In genomic region chr10:70786799-70787415, GRCh38 we compare ENCODE assay signal across 15 cellular contexts. TPM values are rescaled to one million over a fixed set of nuclear protein-coding genes. Genes with fewer than 3 reads are reported as not detected.
A peak's percentile ranks its signal among the peaks of the same experiment; 100 is the strongest.
DNase-seq lines count a peak whose midpoint lies in the region; ATAC-seq, FAIRE-seq and TF ChIP-seq lines count a peak whose summit lies in the region.
"Had no signal": no experiment of that assay in that cellular context is flagged by ENCODE, and none has a peak within 500 bp of the region (broad histone marks: within the 10 kb centered on the region; RNA-seq: fewer than 3 reads in every experiment).

No MANE protein-coding gene starts in this region.

- H3K9ac ChIP-seq in HCT116 (ENCODE audit: low read length) (no peak overlapping the region), astrocyte (ENCODE audit: low read length) (no peak overlapping the region)

- no peak for TF ChIP-seq CTCF in HCT116 (IDR thresholded peaks at IDR 0.05 in 2 of 3, conservative IDR thresholded peaks at IDR 0.05 in 1 of 3; ENCODE audit: borderline replicate concordance in 1 of 3, insufficient read depth in 1 of 3, low read depth in 2 of 3, low read length in 2 of 3)
- no peak for TF ChIP-seq CTCF in astrocyte (IDR thresholded peaks at IDR 0.05; ENCODE audit: insufficient read depth, low read depth, low read length)
- TF ChIP-seq CTCF in type B pancreatic cell (conservative IDR thresholded peaks at IDR 0.05) = no peak
- no peak for TF ChIP-seq CTCF in left ventricle myocardium inferior (IDR thresholded peaks at IDR 0.05; ENCODE audit: borderline replicate concordance)

- no peak for FAIRE-seq in astrocyte (lab: Jason Lieb, UNC)
- FAIRE-seq in H54 (lab: Jason Lieb, UNC) = no peak

- H3K36me3 ChIP-seq in HCT116 (ENCODE audit: control insufficient read depth in 1 of 2, insufficient read depth in 2 of 2, low read length in 2 of 2) (no peaks in the 10 kb centered on the region), astrocyte (ENCODE audit: insufficient read depth, low read length) (no peaks in the 10 kb centered on the region), left ventricle myocardium inferior (no peaks in the 10 kb centered on the region)
- H3K36me3 ChIP-seq in naive thymus-derived CD4-positive, alpha-beta T cell (ENCODE audit: control insufficient read depth in 2 of 3, insufficient read depth in 3 of 3, low read length in 3 of 3) = no peaks in the 10 kb centered on the region
- H3K36me3 ChIP-seq: heart left ventricle, upper lobe of left lung had no signal

- H3K9me2 ChIP-seq in HCT116 (ENCODE audit: insufficient read depth) = no peaks in the 10 kb centered on the region

- H3K4me1 Mint-ChIP-seq in astrocyte (ENCODE audit: low read depth, unreplicated experiment) (peaks cover 23% of the 10 kb centered on the region), type B pancreatic cell (ENCODE audit: unreplicated experiment) (no peaks in the 10 kb centered on the region)
- H3K4me1 Mint-ChIP-seq in naive thymus-derived CD4-positive, alpha-beta T cell = peaks cover 0 to 17% (median 4%) of the 10 kb centered on the region in 7 donors

- H3K27ac Mint-ChIP-seq in astrocyte (ENCODE audit: unreplicated experiment) = peak overlapping the region; percentile 63
- no peak overlapping the region for H3K27ac Mint-ChIP-seq in naive thymus-derived CD4-positive, alpha-beta T cell
- no peak overlapping the region for H3K27ac Mint-ChIP-seq in type B pancreatic cell

- BruUV-seq in HCT116 (replicated peaks; lab: Mats Ljungman, UMichigan) = no TSS peak

- no peak overlapping the region for H3K4me3 ChIP-seq in HCT116 (replicated peaks in 1 of 2; ENCODE audit: low read depth in 1 of 2, low read length in 2 of 2)
- no peak overlapping the region for H3K4me3 ChIP-seq in astrocyte (ENCODE audit: insufficient read depth, low read depth, low read length)
- H3K4me3 ChIP-seq in naive thymus-derived CD4-positive, alpha-beta T cell (ENCODE audit: low read length) = no peak overlapping the region
- H3K4me3 ChIP-seq in left ventricle myocardium inferior = no peak overlapping the region
- H3K4me3 ChIP-seq: heart left ventricle, upper lobe of left lung had no signal

- H3K9me3 Mint-ChIP-seq in astrocyte (ENCODE audit: unreplicated experiment) (no peaks in the 10 kb centered on the region), type B pancreatic cell (no peaks in the 10 kb centered on the region)
- no peaks in the 10 kb centered on the region for H3K9me3 Mint-ChIP-seq in naive thymus-derived CD4-positive, alpha-beta T cell

- no peak for ATAC-seq in HCT116
- no peak for ATAC-seq in naive thymus-derived CD4-positive, alpha-beta T cell
- ATAC-seq: heart left ventricle, SK-N-SH treated with all-trans-retinoic acid at 6 μM for 48 hours had no signal

- H3K4me1 ChIP-seq in HCT116 (ENCODE audit: control insufficient read depth in 1 of 2, insufficient read depth in 2 of 2, low read length in 2 of 2) (peaks cover 0 to 12% of the 10 kb centered on the region in 2 experiments; a peak in 2 of 4 replicates), astrocyte (ENCODE audit: insufficient read depth, low read length) (peaks cover 15% of the 10 kb centered on the region), left ventricle myocardium inferior (peaks cover 6% of the 10 kb centered on the region)
- no peaks in the 10 kb centered on the region for H3K4me1 ChIP-seq in naive thymus-derived CD4-positive, alpha-beta T cell (ENCODE audit: control insufficient read depth in 2 of 2, insufficient read depth in 2 of 2, low read length in 2 of 2)
- H3K4me1 ChIP-seq: upper lobe of left lung had no signal

- peak overlapping the region; percentile 17; the same call in 1 of the 2 replicates for H3K4me2 ChIP-seq in HCT116 (ENCODE audit: low read length)
- peak overlapping the region; percentile 38 for H3K4me2 ChIP-seq in astrocyte (ENCODE audit: low read length)

- H3K27me3 Mint-ChIP-seq in astrocyte (ENCODE audit: low read depth, unreplicated experiment) (no peaks in the 10 kb centered on the region), type B pancreatic cell (peaks cover 4% of the 10 kb centered on the region)
- peaks cover 0 to 34% (median under 1%) of the 10 kb centered on the region in 5 donors for H3K27me3 Mint-ChIP-seq in naive thymus-derived CD4-positive, alpha-beta T cell

- TF ChIP-seq POLR2A in HCT116 (IDR thresholded peaks at IDR 0.05; ENCODE audit: borderline replicate concordance, extremely low read depth, insufficient read depth, insufficient read length) = no peak
- no peak for TF ChIP-seq POLR2A in H54 (IDR thresholded peaks at IDR 0.05; ENCODE audit: low read depth, low read length)

- no peaks in the 10 kb centered on the region for H3K79me2 ChIP-seq in HCT116 (ENCODE audit: insufficient read depth, low read length)
- no peaks in the 10 kb centered on the region for H3K79me2 ChIP-seq in astrocyte (ENCODE audit: insufficient read depth, low read length)

- DNase-seq in Daoy (ENCODE audit: low read depth) = peak; percentile 68
- no peak for DNase-seq in HCT116 (ENCODE audit: low read depth, low spot score)
- peak; percentile 49 for DNase-seq in astrocyte (ENCODE audit: low read depth)
- DNase-seq in kidney tubule cell (ENCODE audit: low spot score) = peak; percentile 30
- DNase-seq in naive thymus-derived CD4-positive, alpha-beta T cell = no peak
- no peak for DNase-seq in type B pancreatic cell (ENCODE audit: extremely low spot score, unreplicated experiment)
- no peak for DNase-seq in left ventricle myocardium inferior
- DNase-seq in H54 (ENCODE audit: insufficient read length, low spot score) = no peak
- DNase-seq: anterior cingulate cortex, heart left ventricle, NCI-H187, upper lobe of left lung had no signal

- no peaks in the 10 kb centered on the region for H4K20me1 ChIP-seq in HCT116 (ENCODE audit: insufficient read depth)
- no peaks in the 10 kb centered on the region for H4K20me1 ChIP-seq in astrocyte (ENCODE audit: insufficient read depth, low read length)

- TF ChIP-seq RAD21 in HCT116 (IDR thresholded peaks at IDR 0.05; ENCODE audit: low read depth) = no peak

- no peak overlapping the region for H2AFZ ChIP-seq in HCT116 (ENCODE audit: low read depth, low read length, poor library complexity, severe bottlenecking)
- H2AFZ ChIP-seq in astrocyte (ENCODE audit: low read depth, low read length) = no peak overlapping the region

- no peak overlapping the region for H3K27ac ChIP-seq in HCT116 (ENCODE audit: low read depth, low read length)
- H3K27ac ChIP-seq in astrocyte (ENCODE audit: low read depth, low read length) = no peak overlapping the region
- no peak overlapping the region for H3K27ac ChIP-seq in naive thymus-derived CD4-positive, alpha-beta T cell (ENCODE audit: low read depth, low read length)
- no peak overlapping the region for H3K27ac ChIP-seq in left ventricle myocardium inferior (replicated peaks)
- H3K27ac ChIP-seq: heart left ventricle, upper lobe of left lung had no signal

- no peaks in the 10 kb centered on the region for H3K27me3 ChIP-seq in HCT116 (ENCODE audit: insufficient read depth, low read length)
- no peaks in the 10 kb centered on the region for H3K27me3 ChIP-seq in astrocyte (ENCODE audit: insufficient read depth, low read length)
- H3K27me3 ChIP-seq in naive thymus-derived CD4-positive, alpha-beta T cell (ENCODE audit: control insufficient read depth in 2 of 2, insufficient read depth in 2 of 2, low read length in 2 of 2) = no peaks in the 10 kb centered on the region
- peaks cover 14% of the 10 kb centered on the region for H3K27me3 ChIP-seq in left ventricle myocardium inferior (ENCODE audit: low read depth)
- H3K27me3 ChIP-seq: upper lobe of left lung had no signal

- H3K9me3 ChIP-seq in HCT116 (ENCODE audit: control insufficient read depth in 1 of 2, insufficient read depth in 1 of 2, low read depth in 1 of 2, low read length in 2 of 2) = 0 out of 4 replicates have a peak, but pooled peaks cover 0 to 3% of the 10 kb centered on the region in 2 experiments
- H3K9me3 ChIP-seq in astrocyte (ENCODE audit: insufficient read depth, low read depth, low read length) = no peaks in the 10 kb centered on the region
- H3K9me3 ChIP-seq in naive thymus-derived CD4-positive, alpha-beta T cell (ENCODE audit: control insufficient read depth in 2 of 3, low read length in 3 of 3) = no peaks in the 10 kb centered on the region
- H3K9me3 ChIP-seq in left ventricle myocardium inferior (replicated peaks) = peaks cover 15% of the 10 kb centered on the region
- H3K9me3 ChIP-seq: upper lobe of left lung had no signal

- H3K4me3 Mint-ChIP-seq in astrocyte (ENCODE audit: unreplicated experiment) (peak overlapping the region; percentile 36), type B pancreatic cell (no peak overlapping the region)
- no peak overlapping the region for H3K4me3 Mint-ChIP-seq in naive thymus-derived CD4-positive, alpha-beta T cell

- POLR2A ChIA-PET in HCT116 (lab: Charles Lee) = no interaction called here
- POLR2A ChIA-PET in naive thymus-derived CD4-positive, alpha-beta T cell (lab: Charles Lee) = no interaction called here

- H3K36me3 Mint-ChIP-seq in astrocyte (ENCODE audit: low read depth, unreplicated experiment) = no peaks in the 10 kb centered on the region
- H3K36me3 Mint-ChIP-seq in naive thymus-derived CD4-positive, alpha-beta T cell = no peaks in the 10 kb centered on the region
- no peaks in the 10 kb centered on the region for H3K36me3 Mint-ChIP-seq in type B pancreatic cell

- CTCF ChIA-PET in HCT116 (lab: Charles Lee) = no interaction called here
- CTCF ChIA-PET in naive thymus-derived CD4-positive, alpha-beta T cell (lab: Charles Lee) = no interaction called here

- RAD21 ChIA-PET in HCT116 (lab: Charles Lee; ENCODE audit: low non-redundant PET in 1 of 2, low total read pairs in 2 of 2, uncharacterized antibody in 2 of 2, unreplicated experiment in 2 of 2) = no interaction called here

- intact Hi-C loops in HCT116 (cut with micrococcal nuclease) = no loop called here
- intact Hi-C loops in naive thymus-derived CD4-positive, alpha-beta T cell (cut with micrococcal nuclease) = no loop called here
- intact Hi-C loops in left ventricle myocardium inferior (cut with micrococcal nuclease) = no loop called here

RNA-seq across cellular contexts. Expression of gene TBATA, which starts 1.7 kb away (rescaled TPM):
- total RNA-seq in Daoy (2014; rRNA removed; shearing (Covaris generic)) = not detected in 2 replicates
- total RNA-seq in HCT116 (2021; ENCODE audit: unreplicated experiment) = not detected
- 0.05 TPM in 1 of 2 replicates, not detected in the other for polyA plus RNA-seq in HCT116 (2012)
- total RNA-seq in astrocyte = not detected in 2 replicates
- total RNA-seq in naive thymus-derived CD4-positive, alpha-beta T cell = not detected
- not detected for polyA plus RNA-seq in naive thymus-derived CD4-positive, alpha-beta T cell
- not detected in 2 replicates for total RNA-seq in type B pancreatic cell (ENCODE audit: low replicate concordance)
- total RNA-seq in left ventricle myocardium inferior = not detected
- total RNA-seq: activated CD8-positive, alpha-beta memory T cell treated with anti-CD3 and anti-CD28 coated beads for 36 hours; heart left ventricle; liver; upper lobe of left lung had no signal
- polyA plus RNA-seq: heart left ventricle, liver had no signal

RNA-seq across cellular contexts. Expression of gene SGPL1, which starts 28.8 kb away (rescaled TPM):
- 22.5 and 23.5 TPM in 2 replicates for total RNA-seq in Daoy (2014; rRNA removed; shearing (Covaris generic))
- total RNA-seq in HCT116 (2021; ENCODE audit: unreplicated experiment) (69.4 TPM), astrocyte (101 and 108 TPM in 2 replicates), type B pancreatic cell (ENCODE audit: low replicate concordance) (70.5 and 84.3 TPM in 2 replicates), left ventricle myocardium inferior (8.2 TPM)
- polyA plus RNA-seq in HCT116 (2012) = 38.4 and 43.4 TPM in 2 replicates
- total RNA-seq in naive thymus-derived CD4-positive, alpha-beta T cell = 10 to 100 TPM; 20.9 to 35.5 (median 30.6) TPM
- 10 to 100 TPM; 12.2 to 13.4 TPM for polyA plus RNA-seq in naive thymus-derived CD4-positive, alpha-beta T cell

Comparison
In these comparisons a context has a peak if more than half of its experiments do, and no peak if none do; other contexts are left out.
1. DNase-seq: peak in Daoy (single experiment), astrocyte (single experiment) and kidney tubule cell (single experiment); none in HCT116 (single experiment), naive thymus-derived CD4-positive, alpha-beta T cell (0 of 9), type B pancreatic cell (single experiment), left ventricle myocardium inferior (single experiment) and H54 (single experiment).